12 cellular contexts compared by ENCODE assay signal in genomic region chr2:203019142-203019541, GRCh38. TPM values are rescaled to one million over a fixed set of nuclear protein-coding genes. Genes with fewer than 3 reads are reported as not detected.
DNase-seq lines count a peak whose midpoint lies in the region; ATAC-seq, FAIRE-seq and TF ChIP-seq lines count a peak whose summit lies in the region.
"Had no signal": no experiment of that assay in that cellular context is flagged by ENCODE, and none has a peak within 500 bp of the region (broad histone marks: within the 10 kb centered on the region; RNA-seq: fewer than 3 reads in every experiment).

No MANE protein-coding gene starts in this region.

- H3K4me3 ChIP-seq in mammary epithelial cell (replicated peaks in 1 of 3; ENCODE audit: insufficient read depth in 1 of 3, low read depth in 2 of 3, low read length in 3 of 3), result peak overlapping the region in 2 of 3 experiments; percentile 31 to 87
- peak overlapping the region; percentile 89 to 98 for H3K4me3 ChIP-seq in mucosa of rectum (ENCODE audit: low read length in 2 of 2)
- peak overlapping the region in 2 of 4 donors; percentile 4 to 84 for H3K4me3 ChIP-seq in pancreas

- peaks cover 77% of the 10 kb centered on the region for H3K79me2 ChIP-seq in mammary epithelial cell (ENCODE audit: insufficient read depth, low read length)

- H3K4me1 ChIP-seq in mammary epithelial cell (ENCODE audit: insufficient read depth, low read length) (peaks cover 10% of the 10 kb centered on the region), mucosa of rectum (ENCODE audit: control insufficient read depth in 2 of 2, insufficient read depth in 2 of 2, low read length in 2 of 2) (peaks cover 9 to 17% of the 10 kb centered on the region in 2 donors), pancreas (peaks cover 24 to 45% (median 32%) of the 10 kb centered on the region in 3 donors)

- no peak for DNase-seq in activated T-cell treated with anti-CD3 and anti-CD28 coated beads, Interleukin-2, amount 50 U/mL, for 72 hours
- DNase-seq in activated T-cell treated with anti-CD3 and anti-CD28 coated beads for 4 hours, result no peak
- DNase-seq in mammary epithelial cell, result no peak
- no peak for DNase-seq in type B pancreatic cell (ENCODE audit: extremely low spot score, unreplicated experiment)
- no peak for DNase-seq in stimulated activated naive CD4-positive, alpha-beta T cell treated with Interleukin-2 at 50 U/mL for 16 hours (lab: John Stamatoyannopoulos, UW)
- no peak for DNase-seq in pancreas
- DNase-seq: foreskin melanocyte, mesendoderm, T-helper 1 cell had no signal

- H3K9ac ChIP-seq in mammary epithelial cell (ENCODE audit: insufficient read depth, low read length) (peak overlapping the region; percentile 11), mucosa of rectum (ENCODE audit: low read depth in 1 of 2, low read length in 2 of 2) (peak overlapping the region in 1 of 2 donors; percentile 57)

- H3K27ac ChIP-seq in mammary epithelial cell (ENCODE audit: insufficient read depth, low read depth, low read length) (no peak overlapping the region), mucosa of rectum (ENCODE audit: low read depth in 2 of 2, low read length in 2 of 2) (no peak overlapping the region), pancreas (no peak overlapping the region)

- CTCF ChIA-PET in mammary epithelial cell (lab: Charles Lee; ENCODE audit: low non-redundant PET), result no interaction called here

- no TSS peak for BruUV-seq in mammary epithelial cell (replicated peaks; lab: Mats Ljungman, UMichigan)

- H3K9me3 Mint-ChIP-seq in activated T-cell treated with anti-CD3 and anti-CD28 coated beads, Interleukin-2, amount 50 U/mL, for 72 hours, result no peaks in the 10 kb centered on the region
- no peaks in the 10 kb centered on the region for H3K9me3 Mint-ChIP-seq in type B pancreatic cell
- H3K9me3 Mint-ChIP-seq: stimulated activated naive CD8-positive, alpha-beta T cell treated with anti-CD3 and anti-CD28 coated beads, Interleukin-15, Interleukin-2, amounts not matched to agents 100 ng/mL and 50 ng/mL, for 24 hours had no signal

- no peaks in the 10 kb centered on the region for H3K27me3 Mint-ChIP-seq in activated T-cell treated with anti-CD3 and anti-CD28 coated beads, Interleukin-2, amount 50 U/mL, for 72 hours (ENCODE audit: low read depth)
- no peaks in the 10 kb centered on the region for H3K27me3 Mint-ChIP-seq in type B pancreatic cell
- H3K27me3 Mint-ChIP-seq: stimulated activated naive CD8-positive, alpha-beta T cell treated with anti-CD3 and anti-CD28 coated beads, Interleukin-15, Interleukin-2, amounts not matched to agents 100 ng/mL and 50 ng/mL, for 24 hours had no signal

- peaks cover 0 to 2% of the 10 kb centered on the region in 2 donors for H3K36me3 Mint-ChIP-seq in activated T-cell treated with anti-CD3 and anti-CD28 coated beads, Interleukin-2, amount 50 U/mL, for 72 hours (ENCODE audit: insufficient read depth in 2 of 2)
- peaks cover 6% of the 10 kb centered on the region for H3K36me3 Mint-ChIP-seq in type B pancreatic cell

- no peaks in the 10 kb centered on the region for H3K27me3 ChIP-seq in mammary epithelial cell (ENCODE audit: insufficient read depth, low read length)
- no peaks in the 10 kb centered on the region for H3K27me3 ChIP-seq in mucosa of rectum (ENCODE audit: control insufficient read depth in 2 of 2, insufficient read depth in 2 of 2, low read length in 2 of 2)
- H3K27me3 ChIP-seq in pancreas, result no peaks in the 10 kb centered on the region

- no peaks in the 10 kb centered on the region for H4K20me1 ChIP-seq in mammary epithelial cell (ENCODE audit: insufficient read depth, low read length)

- in situ Hi-C loops in mammary epithelial cell (cut with MboI; ENCODE audit: low sequenced_read_pairs in 2 of 2), result no loop called here

- intact Hi-C loops in mammary epithelial cell (cut with micrococcal nuclease) (no loop called here), pancreas (cut with DNase I) (no loop called here)

- H2AFZ ChIP-seq in mammary epithelial cell (ENCODE audit: low read depth, low read length), result no peak overlapping the region

- H3K4me1 Mint-ChIP-seq in activated T-cell treated with anti-CD3 and anti-CD28 coated beads, Interleukin-2, amount 50 U/mL, for 72 hours (ENCODE audit: low read depth), result peaks cover 40% of the 10 kb centered on the region
- H3K4me1 Mint-ChIP-seq in type B pancreatic cell (ENCODE audit: unreplicated experiment), result peaks cover 28% of the 10 kb centered on the region

- H3K9me3 ChIP-seq in mammary epithelial cell (replicated peaks; ENCODE audit: insufficient read depth, low read length) (no peaks in the 10 kb centered on the region), mucosa of rectum (ENCODE audit: control insufficient read depth in 2 of 2, low read length in 2 of 2) (no peaks in the 10 kb centered on the region), pancreas (no peaks in the 10 kb centered on the region)

- H3K4me3 Mint-ChIP-seq in activated T-cell treated with anti-CD3 and anti-CD28 coated beads, Interleukin-2, amount 50 U/mL, for 72 hours, result peak overlapping the region; percentile 6 to 72
- peak overlapping the region; percentile 75 for H3K4me3 Mint-ChIP-seq in type B pancreatic cell
- H3K4me3 Mint-ChIP-seq: stimulated activated naive CD8-positive, alpha-beta T cell treated with anti-CD3 and anti-CD28 coated beads, Interleukin-15, Interleukin-2, amounts not matched to agents 100 ng/mL and 50 ng/mL, for 24 hours had no signal

- TF ChIP-seq CTCF in mammary epithelial cell (conservative IDR thresholded peaks at IDR 0.05 in 1 of 2, IDR thresholded peaks at IDR 0.05 in 1 of 2; ENCODE audit: extremely low read depth in 1 of 2, insufficient read depth in 1 of 2, low read depth in 1 of 2, low read length in 2 of 2) (peak in 1 of 2 donors; percentile 17), type B pancreatic cell (conservative IDR thresholded peaks at IDR 0.05) (peak; percentile 24), pancreas (IDR thresholded peaks at IDR 0.05) (no peak)

- FAIRE-seq in pancreas (lab: Jason Lieb, UNC), result no peak

- 75% methylated on average over 2 of the region's 2 CpGs for WGBS in mammary epithelial cell (ENCODE audit: low coverage, missing lambda C conversion rate)
- WGBS in pancreas, 2 donors, result 58 to 69% methylated on average over 2 of the region's 2 CpGs

- dilution Hi-C loops in mammary epithelial cell (cut with HindIII; ENCODE audit: low sequenced_read_pairs), result no loop called here

- H3K27ac Mint-ChIP-seq in activated T-cell treated with anti-CD3 and anti-CD28 coated beads, Interleukin-2, amount 50 U/mL, for 72 hours, result no peak overlapping the region
- no peak overlapping the region for H3K27ac Mint-ChIP-seq in type B pancreatic cell
- H3K27ac Mint-ChIP-seq: stimulated activated naive CD8-positive, alpha-beta T cell treated with anti-CD3 and anti-CD28 coated beads, Interleukin-15, Interleukin-2, amounts not matched to agents 100 ng/mL and 50 ng/mL, for 24 hours had no signal

- H3K36me3 ChIP-seq in mammary epithelial cell (ENCODE audit: insufficient read depth, low read length) (peaks cover 4% of the 10 kb centered on the region), mucosa of rectum (ENCODE audit: control insufficient read depth in 2 of 2, insufficient read depth in 2 of 2, low read length in 2 of 2) (peaks cover 0 to 2% of the 10 kb centered on the region in 2 donors), pancreas (no peaks in the 10 kb centered on the region)

- no peak for ATAC-seq in activated T-cell treated with anti-CD3 and anti-CD28 coated beads, Interleukin-2, amount 50 U/mL, for 72 hours (replicated peaks in 1 of 2)
- ATAC-seq in pancreas (no peak), HG02970 (IDR thresholded peaks at IDR 0.05; ENCODE audit: low FRiP score, unreplicated experiment) (no peak)

- peak overlapping the region; percentile 97 for H3K4me2 ChIP-seq in mammary epithelial cell (ENCODE audit: insufficient read depth, low read depth, low read length)

RNA-seq across cellular contexts. Expression of gene NBEAL1, which starts 4.5 kb away (rescaled TPM):
- 10 to 100 TPM; 12.9 to 16.0 TPM for total RNA-seq in activated T-cell treated with anti-CD3 and anti-CD28 coated beads, Interleukin-2, amount 50 U/mL, for 72 hours
- total RNA-seq in mammary epithelial cell (10 to 100 TPM; 36.0 to 92.0 TPM), type B pancreatic cell (ENCODE audit: low replicate concordance) (28.5 and 41.2 TPM in 2 replicates), pancreas (10 to 100 TPM; 11.4 to 27.2 (median 16.4) TPM)
- polyA plus RNA-seq in mammary epithelial cell (5.4 TPM), pancreas (1 to 10 TPM; 4.0 to 5.1 TPM)
- polyA minus RNA-seq in mammary epithelial cell, result 45.0 TPM
